ENCODE assay signal across 25 cellular contexts in genomic region chr3:11618897-11619296, GRCh38. TPM values are rescaled to one million over a fixed set of nuclear protein-coding genes. Genes with fewer than 3 reads are reported as not detected.
DNase-seq lines count a peak whose midpoint lies in the region; ATAC-seq and TF ChIP-seq lines count a peak whose summit lies in the region.
"Had no signal": no experiment of that assay in that cellular context is flagged by ENCODE, and none has a peak within 500 bp of the region (broad histone marks: within the 10 kb centered on the region; RNA-seq: fewer than 3 reads in every experiment).

No MANE protein-coding gene starts in this region.

- H3K4me1 ChIP-seq in cardiac muscle cell (ENCODE audit: low read depth) (peaks cover 34% of the 10 kb centered on the region), right atrium auricular region (peaks cover 0 to 70% of the 10 kb centered on the region in 2 donors), mesodermal cell (ENCODE audit: control insufficient read depth, insufficient read depth, low read length, poor library complexity, severe bottlenecking) (peaks cover 41% of the 10 kb centered on the region), stomach (peaks cover 45 to 90% (median 72%) of the 10 kb centered on the region in 4 donors)
- H3K4me1 ChIP-seq: prostate gland had no signal

- H3K4me3 ChIP-seq in cardiac muscle cell = no peak overlapping the region
- H3K4me3 ChIP-seq in right atrium auricular region = no peak overlapping the region
- H3K4me3 ChIP-seq in mesodermal cell (ENCODE audit: extremely low read depth, insufficient read depth, low read length, poor library complexity, severe bottlenecking) = no peak overlapping the region
- no peak overlapping the region for H3K4me3 ChIP-seq in stomach
- H3K4me3 ChIP-seq: GM12878, heart left ventricle, lung, MG63, prostate gland, suprapubic skin had no signal

- WGBS in mesodermal cell (ENCODE audit: insufficient coverage in 2 of 2), 2 experiments = 47% methylated on average over 2 of the region's 5 CpGs; no CpG with 5 or more reads in 1 of the 2 experiments
- 20 to 41% (median 28%) methylated on average over 5 of the region's 5 CpGs for WGBS in stomach, 5 donors

- TF ChIP-seq EP300 in stomach (IDR thresholded peaks at IDR 0.05) = no peak

- peak overlapping the region; percentile 44 for H3K27ac ChIP-seq in cardiac muscle cell
- H3K27ac ChIP-seq in right atrium auricular region = no peak overlapping the region
- peak overlapping the region; percentile 31 for H3K27ac ChIP-seq in mesodermal cell (ENCODE audit: low read depth, low read length, severe bottlenecking)
- H3K27ac ChIP-seq in stomach = peak overlapping the region; percentile 68 to 86 (median 76)
- H3K27ac ChIP-seq: heart left ventricle, prostate gland, suprapubic skin had no signal

- H3K36me3 ChIP-seq in cardiac muscle cell (no peaks in the 10 kb centered on the region), right atrium auricular region (no peaks in the 10 kb centered on the region), mesodermal cell (ENCODE audit: control insufficient read depth, insufficient read depth, low read length) (peaks cover 28% of the 10 kb centered on the region), stomach (no peaks in the 10 kb centered on the region)
- H3K36me3 ChIP-seq: heart left ventricle, MG63, prostate gland, suprapubic skin had no signal

- no peak for TF ChIP-seq POLR2A in stomach (IDR thresholded peaks at IDR 0.05)

- no peak for DNase-seq in cardiac muscle cell (ENCODE audit: low read depth in 1 of 2, low spot score in 1 of 2)
- no peak for DNase-seq in right atrium auricular region (ENCODE audit: low spot score)
- DNase-seq in astrocyte of the hippocampus (ENCODE audit: low read depth, low spot score) = peak; percentile 52
- peak; percentile 50 for DNase-seq in stomach
- DNase-seq in Right ventricle myocardium superior = no peak
- DNase-seq: activated CD4-positive, alpha-beta T cell treated with anti-CD3 and anti-CD28 coated beads, Interleukin-2, amount 50 U/mL, for 1 hour; activated CD8-positive, alpha-beta memory T cell treated with anti-CD3 and anti-CD28 coated beads, Interleukin-2, amount 50 U/mL, for 48 hours; activated effector memory CD4-positive, alpha-beta T cell treated with anti-CD3 and anti-CD28 coated beads, Interleukin-2, amount 50 U/mL, for 16 hours; cerebellar nuclear complex; effector CD8-positive, alpha-beta T cell; H7; heart left ventricle; MG63; naive B cell; NCI-H187 treated with DMSO at 0.1 percent for 48 hours; NCI-H524; SHP77; T-cell had no signal

- intact Hi-C loops in stomach (cut with DNase I; ENCODE audit: low total_unique reads) = no loop called here
- intact Hi-C loops in Right ventricle myocardium superior (cut with DNase I) = no loop called here

- no peaks in the 10 kb centered on the region for H3K27me3 ChIP-seq in cardiac muscle cell
- H3K27me3 ChIP-seq in right atrium auricular region = no peaks in the 10 kb centered on the region
- no peaks in the 10 kb centered on the region for H3K27me3 ChIP-seq in stomach
- H3K27me3 ChIP-seq: heart left ventricle, MG63, suprapubic skin had no signal

- H3K9me3 ChIP-seq in cardiac muscle cell (ENCODE audit: low read depth) (no peaks in the 10 kb centered on the region), right atrium auricular region (no peaks in the 10 kb centered on the region), mesodermal cell (ENCODE audit: control insufficient read depth, low read length) (no peaks in the 10 kb centered on the region), stomach (no peaks in the 10 kb centered on the region)
- H3K9me3 ChIP-seq: heart left ventricle, MG63, prostate gland, suprapubic skin had no signal

- no peak for ATAC-seq in Right ventricle myocardium superior (ENCODE audit: poor library complexity)
- no peak for ATAC-seq in HG02623 (IDR thresholded peaks at IDR 0.05; ENCODE audit: unreplicated experiment)
- ATAC-seq in GM21529 (IDR thresholded peaks at IDR 0.05; ENCODE audit: unreplicated experiment) = no peak
- ATAC-seq: GM12878, heart left ventricle, T-cell had no signal

- TF ChIP-seq CTCF in cardiac muscle cell (IDR thresholded peaks at IDR 0.05; ENCODE audit: low read depth, low read length) = no peak
- TF ChIP-seq CTCF in right atrium auricular region (IDR thresholded peaks at IDR 0.05) = no peak
- no peak for TF ChIP-seq CTCF in stomach (IDR thresholded peaks at IDR 0.05)

RNA-seq across cellular contexts. Expression of gene VGLL4, which starts 24.8 kb away (rescaled TPM):
- total RNA-seq in cardiac muscle cell (139 and 147 TPM in 2 replicates), right atrium auricular region (10 to 100 TPM; 30.2 to 64.6 TPM), stomach (100 to 1,000 TPM in 2 of 5 donors, 10 to 100 TPM in 3; 15.2 to 147 (median 53.8) TPM), Right ventricle myocardium superior (23.0 TPM)
- polyA plus RNA-seq in cardiac muscle cell (62.9 and 76.5 TPM in 2 replicates), stomach (10 to 100 TPM; 18.9 to 33.9 (median 26.0) TPM)
- 115 TPM for polyA plus RNA-seq in mesodermal cell (2013, experiment 1 of 2)
- polyA plus RNA-seq in mesodermal cell (2013, experiment 2 of 2) = 90.5 TPM

Comparison
In these comparisons a context has a peak if more than half of its experiments do, and no peak if none do; other contexts are left out.
1. H3K27ac ChIP-seq: peak in cardiac muscle cell (single experiment), mesodermal cell (single experiment) and stomach (5 of 5); none in right atrium auricular region (0 of 2).
2. DNase-seq: peak in astrocyte of the hippocampus (single experiment) and stomach (single experiment); none in cardiac muscle cell (0 of 2), right atrium auricular region (single experiment) and Right ventricle myocardium superior (single experiment).